ENCODE assay signal across 10 cellular contexts in genomic region chr11:47467372-47467771, GRCh38. TPM values are rescaled to one million over a fixed set of nuclear protein-coding genes. Genes with fewer than 3 reads are reported as not detected.
DNase-seq lines count a peak whose midpoint lies in the region; ATAC-seq, FAIRE-seq and TF ChIP-seq lines count a peak whose summit lies in the region.
"Had no signal": no experiment of that assay in that cellular context is flagged by ENCODE, and none has a peak within 500 bp of the region (broad histone marks: within the 10 kb centered on the region; RNA-seq: fewer than 3 reads in every experiment).

No MANE protein-coding gene starts in this region.

- H3K4me3 Mint-ChIP-seq in stimulated activated naive B cell treated with anti-CD40 and anti-IgM and Interleukin-4, amounts not matched to agents 10 μg/mL and 1 μg/mL and 100 μg/mL, for 72 hours = no peak overlapping the region

- no peaks in the 10 kb centered on the region for H3K9me3 ChIP-seq in heart left ventricle

- intact Hi-C loops in heart left ventricle (cut with DNase I) = loop anchor here in 3 of 10 donors (5.0 to 10.0 kb wide), 2 partner anchors 85 to 147 kb away; partner anchors contain the start of gene CELF1 (in 1 of the 3)

- 83 to 91% (median 86%) methylated on average over 8 of the region's 8 CpGs for WGBS in heart left ventricle, 4 donors

- no peaks in the 10 kb centered on the region for H3K27me3 Mint-ChIP-seq in stimulated activated naive B cell treated with anti-CD40 and anti-IgM and Interleukin-4, amounts not matched to agents 10 μg/mL and 1 μg/mL and 100 μg/mL, for 72 hours

- no peaks in the 10 kb centered on the region for H3K27me3 ChIP-seq in heart left ventricle

- H3K36me3 ChIP-seq in heart left ventricle = peaks cover 0 to 67% (median 57%) of the 10 kb centered on the region in 9 donors

- peak overlapping the region; percentile 41 to 79 (median 60) for H3K27ac ChIP-seq in heart left ventricle

- no peak for TF ChIP-seq CTCF in heart left ventricle (IDR thresholded peaks at IDR 0.05)

- peak overlapping the region; percentile 67 for H3K27ac Mint-ChIP-seq in stimulated activated naive B cell treated with anti-CD40 and anti-IgM and Interleukin-4, amounts not matched to agents 10 μg/mL and 1 μg/mL and 100 μg/mL, for 72 hours

- peaks cover 8 to 26% of the 10 kb centered on the region in 2 donors for H3K4me1 Mint-ChIP-seq in stimulated activated naive B cell treated with anti-CD40 and anti-IgM and Interleukin-4, amounts not matched to agents 10 μg/mL and 1 μg/mL and 100 μg/mL, for 72 hours

- no peaks in the 10 kb centered on the region for H3K9me3 Mint-ChIP-seq in stimulated activated naive B cell treated with anti-CD40 and anti-IgM and Interleukin-4, amounts not matched to agents 10 μg/mL and 1 μg/mL and 100 μg/mL, for 72 hours

- H3K4me1 ChIP-seq in heart left ventricle = peaks cover 3 to 49% (median 31%) of the 10 kb centered on the region in 12 donors

- DNase-seq in DMS 273 (lab: John Stamatoyannopoulos, UW; ENCODE audit: unreplicated experiment) = peak; percentile 21
- no peak for DNase-seq in DMS 273 treated with DMSO at 0.1 percent for 48 hours (lab: John Stamatoyannopoulos, UW)
- peak; percentile 15 for DNase-seq in NCI-H748 treated with DMSO at 0.1 percent for 48 hours (lab: John Stamatoyannopoulos, UW)
- DNase-seq in heart left ventricle = no peak
- DNase-seq in stimulated activated naive B cell treated with anti-CD40 and anti-IgM and Interleukin-4, amounts not matched to agents 10 μg/mL and 1 μg/mL and 100 μg/mL, for 72 hours = no peak
- DNase-seq in frontal cortex (ENCODE audit: low spot score in 2 of 2) = no peak
- DNase-seq: Kasumi-1 had no signal

- FAIRE-seq in frontal cortex (lab: Jason Lieb, UNC) = no peak
- FAIRE-seq: A204.1 had no signal

- no peak overlapping the region for H3K4me3 ChIP-seq in heart left ventricle

- no peak for TF ChIP-seq POLR2A in heart left ventricle (IDR thresholded peaks at IDR 0.05)

- peaks cover 34 to 50% of the 10 kb centered on the region in 2 donors for H3K36me3 Mint-ChIP-seq in stimulated activated naive B cell treated with anti-CD40 and anti-IgM and Interleukin-4, amounts not matched to agents 10 μg/mL and 1 μg/mL and 100 μg/mL, for 72 hours

- ATAC-seq in heart left ventricle (peak in 1 of 4 donors; percentile 9), HG02571 (IDR thresholded peaks at IDR 0.05; ENCODE audit: unreplicated experiment) (no peak), HG02763 (IDR thresholded peaks at IDR 0.05; ENCODE audit: unreplicated experiment) (no peak)
- no peak for ATAC-seq in stimulated activated naive B cell treated with anti-CD40 and anti-IgM and Interleukin-4, amounts not matched to agents 10 μg/mL and 1 μg/mL and 100 μg/mL, for 72 hours (replicated peaks)

RNA-seq across cellular contexts. Expression of gene RAPSN, which starts 18.4 kb away (rescaled TPM):
- total RNA-seq in heart left ventricle (1 to 10 TPM; 1.4 to 6.5 (median 3.6) TPM), frontal cortex (not detected)
- 1 to 10 TPM in 1 of 2 donors, under 1 TPM in 1; 0.43 to 2.2 TPM for polyA plus RNA-seq in heart left ventricle

RNA-seq across cellular contexts. Expression of gene PSMC3, which starts 41.1 kb away (rescaled TPM):
- total RNA-seq in heart left ventricle = 100 to 1,000 TPM; 121 to 215 (median 151) TPM
- 100 to 1,000 TPM; 195 to 258 TPM for polyA plus RNA-seq in heart left ventricle
- 104 TPM for total RNA-seq in frontal cortex

RNA-seq across cellular contexts. Expression of gene SLC39A13, which starts 59.0 kb away (rescaled TPM):
- total RNA-seq in heart left ventricle = 10 to 100 TPM; 33.5 to 82.8 (median 45.3) TPM
- polyA plus RNA-seq in heart left ventricle = 10 to 100 TPM; 56.5 to 97.3 TPM
- total RNA-seq in frontal cortex = 8.6 TPM

Comparison
In these comparisons a context has a peak if more than half of its experiments do, and no peak if none do; other contexts are left out.
1. DNase-seq: peak in DMS 273 (single experiment) and NCI-H748 treated with DMSO at 0.1 percent for 48 hours (single experiment); none in DMS 273 treated with DMSO at 0.1 percent for 48 hours (single experiment), heart left ventricle (0 of 5), stimulated activated naive B cell treated with anti-CD40 and anti-IgM and Interleukin-4, amounts not matched to agents 10 μg/mL and 1 μg/mL and 100 μg/mL, for 72 hours (single experiment) and frontal cortex (0 of 2).